1 cellular context compared by ENCODE assay signal in the genomic region with DNA sequence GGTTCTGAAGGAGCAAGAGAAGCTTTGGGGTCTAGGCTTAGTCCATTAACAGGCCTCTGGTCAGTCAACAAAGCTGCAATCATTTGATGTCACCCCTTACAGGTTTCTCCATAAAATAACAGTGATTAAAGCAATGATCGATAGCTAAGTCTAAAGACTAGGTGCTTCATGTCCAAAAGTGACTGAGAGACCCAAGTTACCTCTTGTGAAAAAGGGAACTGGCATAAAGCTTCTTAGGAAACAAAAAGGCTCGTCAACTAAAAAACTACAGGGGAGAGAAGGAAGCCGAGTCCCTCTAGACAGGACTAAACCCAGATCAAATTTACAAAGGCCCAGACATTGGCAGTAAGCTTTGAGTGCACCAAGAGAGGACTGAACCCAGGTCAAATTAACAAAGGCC.
TF ChIP-seq lines count a peak whose summit lies in the region.

No MANE protein-coding gene starts in this region.

TF ChIP-seq in GM12878, 131 proteins besides CTCF, POLR2A, EP300 and RAD21:
- TF ChIP-seq SMC3 (IDR thresholded peaks at IDR 0.05; ENCODE audit: borderline replicate concordance, low read length), result no peak
- TF ChIP-seq CHD4 (IDR thresholded peaks at IDR 0.05), result no peak
- peak; percentile 50; the same call in 1 of the 2 replicates for TF ChIP-seq SPI1 (IDR thresholded peaks at IDR 0.05; ENCODE audit: borderline replicate concordance, insufficient read depth, low read depth, low read length)
- no peak for TF ChIP-seq IKZF1 (conservative IDR thresholded peaks at IDR 0.05)
